ENCODE assay signal across 21 cellular contexts in genomic region chr1:41643422-41643821, GRCh38.
"Had no signal": no experiment of that assay in that cellular context is flagged by ENCODE, and none has a peak within 500 bp of the region (broad histone marks: within the 10 kb centered on the region; RNA-seq: fewer than 3 reads in every experiment).

No MANE protein-coding gene starts in this region.

- H3K4me3 ChIP-seq: hepatocyte, lung, pancreas, upper lobe of left lung had no signal

- H2AFZ ChIP-seq: hepatocyte had no signal

- H3K4me3 Mint-ChIP-seq: dendritic cell treated with granulocyte-macrophage colony-stimulating factor and Interleukin-4, amounts not matched to agents 40 ng/mL and 50 ng/mL, for 4 days; naive B cell; nephron had no signal

- H3K9me3 ChIP-seq: pancreas, upper lobe of left lung had no signal

- H3K27ac ChIP-seq: foreskin keratinocyte, hepatocyte, pancreas, upper lobe of left lung had no signal

- H3K27ac Mint-ChIP-seq: dendritic cell treated with granulocyte-macrophage colony-stimulating factor and Interleukin-4, amounts not matched to agents 40 ng/mL and 50 ng/mL, for 4 days; naive B cell; nephron; progenitor cell of endocrine pancreas had no signal

- H3K27me3 Mint-ChIP-seq: dendritic cell treated with granulocyte-macrophage colony-stimulating factor and Interleukin-4, amounts not matched to agents 40 ng/mL and 50 ng/mL, for 4 days; naive B cell had no signal

- H3K36me3 Mint-ChIP-seq: naive B cell had no signal

- H3K27me3 ChIP-seq: foreskin keratinocyte, hepatocyte, pancreas, upper lobe of left lung had no signal

- H3K4me1 ChIP-seq: foreskin keratinocyte, pancreas had no signal

- FAIRE-seq: endothelial cell of umbilical vein, kidney, pancreas, small intestine had no signal

- H3K36me3 ChIP-seq: pancreas, upper lobe of left lung had no signal

- H3K4me2 ChIP-seq: hepatocyte had no signal

- DNase-seq: erythroblast; foreskin keratinocyte; kidney; left cardiac atrium; left ventricle myocardium superior; mesenchymal stem cell; naive B cell; occipital lobe; pancreas; small intestine; stimulated activated CD4-positive, alpha-beta T cell treated with anti-CD3 and anti-CD28 coated beads, Interleukin-12 subunit alpha, Interleukin-12 subunit beta, amount 100 ng/mL, for 4 hours; stimulated activated CD4-positive, alpha-beta T cell treated with anti-CD3 and anti-CD28 coated beads, Interleukin-2, amount 100 ng/mL, for 48 hours; stimulated activated naive CD4-positive, alpha-beta T cell treated with Interleukin-2 at 50 U/mL for 16 hours; upper lobe of left lung had no signal

- ATAC-seq: foreskin keratinocyte, left cardiac atrium, left ventricle myocardium superior, pancreas, right cardiac atrium had no signal

- H3K9me3 Mint-ChIP-seq: dendritic cell treated with granulocyte-macrophage colony-stimulating factor and Interleukin-4, amounts not matched to agents 40 ng/mL and 50 ng/mL, for 4 days; naive B cell; nephron had no signal

- H3K79me2 ChIP-seq: hepatocyte had no signal
